In genomic region chr3:46947545-46947899, GRCh38 we compare ENCODE assay signal across 10 cellular contexts. TPM values are rescaled to one million over a fixed set of nuclear protein-coding genes. Genes with fewer than 3 reads are reported as not detected.
DNase-seq lines count a peak whose midpoint lies in the region; ATAC-seq, FAIRE-seq and TF ChIP-seq lines count a peak whose summit lies in the region.
"Had no signal": no experiment of that assay in that cellular context is flagged by ENCODE, and none has a peak within 500 bp of the region (broad histone marks: within the 10 kb centered on the region; RNA-seq: fewer than 3 reads in every experiment).

No MANE protein-coding gene starts in this region.

- peak; percentile 5 for ATAC-seq in activated CD8-positive, alpha-beta memory T cell treated with anti-CD3 and anti-CD28 coated beads, Interleukin-2, amount 10 ng/mL, durations not matched to agents 7 days and 5 days
- ATAC-seq in K562 (no peak), lung (ENCODE audit: insufficient read depth, low FRiP score) (no peak), GM19351 (IDR thresholded peaks at IDR 0.05; ENCODE audit: unreplicated experiment) (no peak)

- no peak for TF ChIP-seq CTCF in K562 (IDR thresholded peaks at IDR 0.05 in 2 of 3, conservative IDR thresholded peaks at IDR 0.05 in 1 of 3; ENCODE audit: insufficient read depth in 2 of 3, low read depth in 1 of 3, low read length in 3 of 3)
- no peak for TF ChIP-seq CTCF in lung (IDR thresholded peaks at IDR 0.05; ENCODE audit: control extremely low read depth, extremely low read depth)

- H3K4me2 ChIP-seq in K562 (ENCODE audit: insufficient read depth, low read length), result peak overlapping the region; percentile 75

- peak overlapping the region; percentile 66 for H3K4me3 Mint-ChIP-seq in activated CD8-positive, alpha-beta memory T cell treated with anti-CD3 and anti-CD28 coated beads, Interleukin-2, amount 10 ng/mL, durations not matched to agents 7 days and 5 days

- no peaks in the 10 kb centered on the region for H3K27me3 Mint-ChIP-seq in activated CD8-positive, alpha-beta memory T cell treated with anti-CD3 and anti-CD28 coated beads, Interleukin-2, amount 10 ng/mL, durations not matched to agents 7 days and 5 days

- intact Hi-C loops in K562 (cut with micrococcal nuclease), result no loop called here

- H2AFZ ChIP-seq in K562 (ENCODE audit: low read depth, low read length), result no peak overlapping the region

- CTCF ChIA-PET in activated CD8-positive, alpha-beta memory T cell treated with anti-CD3 and anti-CD28 coated beads, Interleukin-2, amount 10 ng/mL, durations not matched to agents 7 days and 5 days (lab: Charles Lee), result interaction anchor here (1.2 to 3.2 kb wide), 10 partner anchors 11 to 51 kb away, joined by 3 to 23 read pairs (median 9); partner anchors contain the start of genes CCDC12 and NBEAL2
- CTCF ChIA-PET in K562 (lab: Yijun Ruan, JAX; ENCODE audit: low intra/inter-chr PET ratio), result no interaction called here

- no peak for TF ChIP-seq RAD21 in K562 (CRISPR knock-in tag; conservative IDR thresholded peaks at IDR 0.05 in 1 of 2, IDR thresholded peaks at IDR 0.05 in 1 of 2)

- peak overlapping the region; percentile 21 to 81; a peak in 2 of 4 replicates for H3K9ac ChIP-seq in K562 (ENCODE audit: insufficient read depth in 1 of 2, low read depth in 2 of 2, low read length in 2 of 2)

- FAIRE-seq in K562 (lab: Jason Lieb, UNC), result no peak

- H3K4me1 ChIP-seq in K562 (replicated peaks in 1 of 2; ENCODE audit: control insufficient read depth in 2 of 2, insufficient read depth in 2 of 2, low read length in 2 of 2) (peaks cover 49 to 74% of the 10 kb centered on the region in 2 experiments), lung (ENCODE audit: control insufficient read depth in 2 of 2, insufficient read depth in 2 of 2, low read length in 2 of 2) (peaks cover 46 to 58% of the 10 kb centered on the region in 2 donors), thymus (ENCODE audit: control insufficient read depth, insufficient read depth, low read length) (peaks cover 31% of the 10 kb centered on the region)

- H3K27me3 ChIP-seq in K562 (ENCODE audit: control insufficient read depth in 2 of 2, insufficient read depth in 2 of 2, low read length in 2 of 2) (no peaks in the 10 kb centered on the region), lung (ENCODE audit: control insufficient read depth, insufficient read depth) (no peaks in the 10 kb centered on the region), thymus (ENCODE audit: control insufficient read depth, insufficient read depth) (no peaks in the 10 kb centered on the region)
- H3K27me3 ChIP-seq: sigmoid colon had no signal

- H3K27ac Mint-ChIP-seq in activated CD8-positive, alpha-beta memory T cell treated with anti-CD3 and anti-CD28 coated beads, Interleukin-2, amount 10 ng/mL, durations not matched to agents 7 days and 5 days, result peak overlapping the region; percentile 97

- peaks cover 73% of the 10 kb centered on the region for H3K4me1 Mint-ChIP-seq in activated CD8-positive, alpha-beta memory T cell treated with anti-CD3 and anti-CD28 coated beads, Interleukin-2, amount 10 ng/mL, durations not matched to agents 7 days and 5 days

- WGBS in K562 (ENCODE audit: insufficient coverage, low coverage, missing lambda C conversion rate), result 52% methylated on average over 4 of the region's 4 CpGs
- WGBS in lung, 2 donors, result 64 to 69% methylated on average over 4 of the region's 4 CpGs
- 70% methylated on average over 4 of the region's 4 CpGs for WGBS in thymus

- in situ Hi-C loops in K562 (cut with MboI), result no loop called here

- no peaks in the 10 kb centered on the region for H3K9me3 ChIP-seq in K562 (replicated peaks; ENCODE audit: control insufficient read depth, insufficient read depth, low read depth, low read length)
- H3K9me3 ChIP-seq in lung (ENCODE audit: control insufficient read depth in 2 of 2, insufficient read depth in 1 of 2, low read length in 1 of 2), result no peaks in the 10 kb centered on the region
- H3K9me3 ChIP-seq in thymus (ENCODE audit: control insufficient read depth), result no peaks in the 10 kb centered on the region
- H3K9me3 ChIP-seq: sigmoid colon had no signal

- TF ChIP-seq EP300 in K562 (IDR thresholded peaks at IDR 0.05; ENCODE audit: low read length), result no peak

- peaks cover 41% of the 10 kb centered on the region for H3K9me1 ChIP-seq in K562 (ENCODE audit: control insufficient read depth, insufficient read depth, low read length)

- POLR2A ChIA-PET in K562 (lab: Yijun Ruan, JAX), result interaction anchor here (0.8 to 4.0 kb wide), 14 partner anchors 8 to 356 kb away, joined by 3 to 14 read pairs (median 4); no protein-coding TSS in a partner anchor

- peak overlapping the region; percentile 61 for H3K27ac ChIP-seq in K562 (ENCODE audit: extremely low read depth, low read depth, low read length)
- peak overlapping the region; percentile 80 to 94 for H3K27ac ChIP-seq in lung (ENCODE audit: low read depth in 1 of 2, low read length in 1 of 2)
- H3K27ac ChIP-seq in thymus (ENCODE audit: low read depth), result peak overlapping the region; percentile 75

- no peaks in the 10 kb centered on the region for H3K9me3 Mint-ChIP-seq in activated CD8-positive, alpha-beta memory T cell treated with anti-CD3 and anti-CD28 coated beads, Interleukin-2, amount 10 ng/mL, durations not matched to agents 7 days and 5 days (ENCODE audit: low read depth)

- peaks cover 97% of the 10 kb centered on the region for H3K79me2 ChIP-seq in K562 (ENCODE audit: control insufficient read depth, insufficient read depth, low read length)

- H4K20me1 ChIP-seq in K562 (replicated peaks; ENCODE audit: control insufficient read depth, insufficient read depth, low read length), result peaks cover 80% of the 10 kb centered on the region

- peaks cover 63% of the 10 kb centered on the region for H3K36me3 ChIP-seq in K562 (ENCODE audit: control insufficient read depth, insufficient read depth, low read length)
- H3K36me3 ChIP-seq in lung (ENCODE audit: control insufficient read depth in 2 of 2, insufficient read depth in 2 of 2, low read length in 2 of 2), result peaks cover 0 to 2% of the 10 kb centered on the region in 2 donors
- H3K36me3 ChIP-seq in thymus (ENCODE audit: control insufficient read depth, insufficient read depth), result peaks cover 3% of the 10 kb centered on the region

- peaks cover 30% of the 10 kb centered on the region for H3K36me3 Mint-ChIP-seq in activated CD8-positive, alpha-beta memory T cell treated with anti-CD3 and anti-CD28 coated beads, Interleukin-2, amount 10 ng/mL, durations not matched to agents 7 days and 5 days

- TF ChIP-seq POLR2A in K562 (conservative IDR thresholded peaks at IDR 0.05), result no peak

- no TSS peak for BruUV-seq in K562 (replicated peaks; lab: Mats Ljungman, UMichigan)

- H3K4me3 ChIP-seq in K562 (no peak overlapping the region), lung (no peak overlapping the region), thymus (ENCODE audit: low read length) (no peak overlapping the region)
- H3K4me3 ChIP-seq: sigmoid colon had no signal

- DNase-seq in activated CD8-positive, alpha-beta memory T cell treated with anti-CD3 and anti-CD28 coated beads, Interleukin-2, amount 10 ng/mL, durations not matched to agents 7 days and 5 days, result no peak
- DNase-seq in activated CD8-positive, alpha-beta memory T cell treated with anti-CD3 and anti-CD28 coated beads, Interleukin-2, amount 50 U/mL, for 48 hours, result no peak
- no peak for DNase-seq in K562 (ENCODE audit: extremely low read depth in 1 of 4, low spot score in 3 of 4)
- DNase-seq in lung (ENCODE audit: low spot score), result no peak
- DNase-seq in NCI-H524 (lab: John Stamatoyannopoulos, UW), result no peak
- no peak for DNase-seq in NCI-H446 treated with DMSO at 0.1 percent for 48 hours (lab: John Stamatoyannopoulos, UW)
- DNase-seq: hypothalamus, sigmoid colon had no signal

RNA-seq across cellular contexts. Expression of gene CCDC12, which starts 29.0 kb away (rescaled TPM):
- total RNA-seq in activated CD8-positive, alpha-beta memory T cell treated with anti-CD3 and anti-CD28 coated beads, Interleukin-2, amount 10 ng/mL, durations not matched to agents 7 days and 5 days, result 10 to 100 TPM; 65.9 to 72.7 TPM
- 140 and 232 TPM in 2 replicates for total RNA-seq in K562 (2011; cell fraction: chromatin; rRNA removed; ENCODE audit: low replicate concordance)
- 143 and 148 TPM in 2 replicates for total RNA-seq in K562 (2011; cell fraction: nucleolus; rRNA removed)
- total RNA-seq in K562 (2011; cell fraction: nucleoplasm; rRNA removed), result 188 and 262 TPM in 2 replicates
- 99.0 and 101 TPM in 2 replicates for total RNA-seq in K562 (2014; rRNA removed)
- 44.4 and 63.0 TPM in 2 replicates for total RNA-seq in K562 (2014; rRNA removed; fragmentation: Illumina TruSeq; extraction: Trizol)
- total RNA-seq in K562 (2015; rRNA removed; fragmentation: Illumina TruSeq; extraction: Trizol), result 104 and 115 TPM in 2 replicates
- total RNA-seq in K562 (2021), result 75.2 and 86.9 TPM in 2 replicates
- 47.8 and 54.0 TPM in 2 replicates for polyA plus RNA-seq in K562 (2011; rRNA removed)
- 53.0 and 53.5 TPM in 2 replicates for polyA plus RNA-seq in K562 (2011; cell fraction: cytosol; rRNA removed)
- polyA plus RNA-seq in K562 (2011; cell fraction: nucleus; rRNA removed), result 82.0 and 85.3 TPM in 2 replicates
- 77.1 and 114 TPM in 2 replicates for polyA plus RNA-seq in K562 (2012)
- 105 and 127 TPM in 2 replicates for polyA plus RNA-seq in K562 (2014; fragmentation: Illumina TruSeq; extraction: Trizol)
- 10 to 100 TPM in 1 of 2 experiments, 1 to 10 TPM in 1; 8.9 to 20.9 TPM for polyA plus RNA-seq in K562 (2014; fragmentation: Nextera tagmentation; extraction: Ambion mirVana)
- 100 and 201 TPM in 2 replicates for polyA plus RNA-seq in K562 (2014; rRNA removed)
- polyA minus RNA-seq in K562 (2011; rRNA and poly(A)+ RNA removed), result 50.3 and 53.4 TPM in 2 replicates
- 17.4 and 21.1 TPM in 2 replicates for polyA minus RNA-seq in K562 (2011; cell fraction: cytosol; rRNA and poly(A)+ RNA removed)
- 81.3 and 87.3 TPM in 2 replicates for polyA minus RNA-seq in K562 (2011; cell fraction: nucleus; rRNA and poly(A)+ RNA removed)
- total RNA-seq in lung, result 10 to 100 TPM; 34.2 to 64.9 TPM
- 100 to 1,000 TPM in 1 of 2 donors, 10 to 100 TPM in 1; 75.2 to 129 TPM for polyA plus RNA-seq in lung
- 83.9 TPM for polyA plus RNA-seq in thymus

RNA-seq across cellular contexts. Expression of gene NBEAL2, which starts 31.9 kb away (rescaled TPM):
- 100 to 1,000 TPM; 164 to 262 TPM for total RNA-seq in activated CD8-positive, alpha-beta memory T cell treated with anti-CD3 and anti-CD28 coated beads, Interleukin-2, amount 10 ng/mL, durations not matched to agents 7 days and 5 days
- 322 and 1,090 TPM in 2 replicates for total RNA-seq in K562 (2011; cell fraction: chromatin; rRNA removed; ENCODE audit: low replicate concordance)
- 555 and 597 TPM in 2 replicates for total RNA-seq in K562 (2011; cell fraction: nucleolus; rRNA removed)
- total RNA-seq in K562 (2011; cell fraction: nucleoplasm; rRNA removed), result 365 and 370 TPM in 2 replicates
- 41.3 and 45.2 TPM in 2 replicates for total RNA-seq in K562 (2014; rRNA removed)
- total RNA-seq in K562 (2014; rRNA removed; fragmentation: Illumina TruSeq; extraction: Trizol), result 12.3 and 16.0 TPM in 2 replicates
- 23.7 and 23.9 TPM in 2 replicates for total RNA-seq in K562 (2015; rRNA removed; fragmentation: Illumina TruSeq; extraction: Trizol)
- total RNA-seq in K562 (2021), result 89.3 and 114 TPM in 2 replicates
- polyA plus RNA-seq in K562 (2011; rRNA removed), result 29.6 and 50.4 TPM in 2 replicates
- polyA plus RNA-seq in K562 (2011; cell fraction: cytosol; rRNA removed), result 25.6 and 45.5 TPM in 2 replicates
- polyA plus RNA-seq in K562 (2011; cell fraction: nucleus; rRNA removed), result 557 and 843 TPM in 2 replicates
- 66.4 and 174 TPM in 2 replicates for polyA plus RNA-seq in K562 (2012)
- polyA plus RNA-seq in K562 (2014; fragmentation: Illumina TruSeq; extraction: Trizol), result 46.4 and 62.1 TPM in 2 replicates
- polyA plus RNA-seq in K562 (2014; fragmentation: Nextera tagmentation; extraction: Ambion mirVana), result under 1 TPM; 0.06 to 0.24 TPM
- 67.5 and 85.5 TPM in 2 replicates for polyA plus RNA-seq in K562 (2014; rRNA removed)
- 8.6 and 16.8 TPM in 2 replicates for polyA minus RNA-seq in K562 (2011; rRNA and poly(A)+ RNA removed)
- 23.5 and 26.4 TPM in 2 replicates for polyA minus RNA-seq in K562 (2011; cell fraction: cytosol; rRNA and poly(A)+ RNA removed)
- 104 and 118 TPM in 2 replicates for polyA minus RNA-seq in K562 (2011; cell fraction: nucleus; rRNA and poly(A)+ RNA removed)
- 100 to 1,000 TPM in 1 of 2 donors, 10 to 100 TPM in 1; 64.4 to 167 TPM for total RNA-seq in lung
- 100 to 1,000 TPM; 105 to 191 TPM for polyA plus RNA-seq in lung
- 83.6 TPM for polyA plus RNA-seq in thymus
